In the genomic region with DNA sequence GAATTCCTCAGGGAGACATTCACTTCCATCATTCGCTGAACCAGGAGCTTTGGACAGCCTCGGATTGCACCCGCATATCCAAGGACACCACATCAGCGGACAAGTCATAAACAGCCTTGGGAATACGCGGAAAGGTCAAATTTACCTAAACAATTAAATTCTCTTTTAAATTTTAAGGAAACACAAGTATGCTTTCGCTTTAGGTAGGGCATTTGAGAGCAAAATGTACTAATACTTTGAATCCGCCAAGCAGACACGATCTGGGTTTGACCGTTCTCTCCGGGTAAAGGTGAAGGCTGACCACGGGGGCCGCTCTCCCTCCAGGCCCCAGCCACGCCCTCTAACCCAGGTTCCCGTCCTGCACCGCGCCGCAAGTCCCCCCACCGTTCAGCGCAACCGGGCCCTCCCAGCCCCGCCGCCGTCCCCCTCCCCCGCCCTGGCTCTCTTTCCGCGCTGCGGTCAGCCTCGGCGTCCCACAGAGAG, we compare ENCODE assay signal across 8 cellular contexts. TPM values are rescaled to one million over a fixed set of nuclear protein-coding genes. Genes with fewer than 3 reads are reported as not detected.
DNase-seq lines count a peak whose midpoint lies in the region; ATAC-seq and TF ChIP-seq lines count a peak whose summit lies in the region.

No MANE protein-coding gene starts in this region.

- peaks cover 15% of the 10 kb centered on the region for H3F3A ChIP-seq in DOHH2 (ENCODE audit: control insufficient read depth, insufficient read depth)

- H3K9me3 ChIP-seq in DOHH2 (ENCODE audit: control insufficient read depth, insufficient read depth, low read length) (no peaks in the 10 kb centered on the region), Peyer's patch (no peaks in the 10 kb centered on the region), neutrophil (no peaks in the 10 kb centered on the region), thymus (ENCODE audit: control insufficient read depth) (no peaks in the 10 kb centered on the region)

- H3K27ac ChIP-seq in DOHH2 (ENCODE audit: low read depth, low read length) (peak overlapping the region; percentile 84), Peyer's patch (peak overlapping the region; percentile 88 to 93 (median 92)), neutrophil (peak overlapping the region; percentile 83), thymus (ENCODE audit: low read depth) (peak overlapping the region; percentile 95)

- ATAC-seq in GM21717 (IDR thresholded peaks at IDR 0.05; ENCODE audit: unreplicated experiment) = peak; percentile 71

- no peaks in the 10 kb centered on the region for H3K9me2 ChIP-seq in DOHH2 (replicated peaks; ENCODE audit: control insufficient read depth, low read length)

- H3K4me1 ChIP-seq in DOHH2 (ENCODE audit: control insufficient read depth, low read length) (peaks cover 33% of the 10 kb centered on the region), Peyer's patch (peaks cover 0 to 10% (median 1%) of the 10 kb centered on the region in 4 donors), neutrophil (ENCODE audit: control insufficient read depth in 1 of 2, insufficient read depth in 1 of 2, low read depth in 1 of 2, low read length in 1 of 2) (peaks cover 19% of the 10 kb centered on the region in 2 experiments), thymus (ENCODE audit: control insufficient read depth, insufficient read depth, low read length) (peaks cover 6% of the 10 kb centered on the region)

- H3K36me3 ChIP-seq in DOHH2 (ENCODE audit: control insufficient read depth, low read length) (peaks cover 44% of the 10 kb centered on the region), Peyer's patch (no peaks in the 10 kb centered on the region), neutrophil (no peaks in the 10 kb centered on the region), thymus (ENCODE audit: control insufficient read depth, insufficient read depth) (no peaks in the 10 kb centered on the region)

- TF ChIP-seq POLR2A in Peyer's patch (IDR thresholded peaks at IDR 0.05) = no peak

- DNase-seq in HuH-7.5 (ENCODE audit: low spot score) = peak; percentile 58
- DNase-seq in Peyer's patch = peak in 2 of 3 donors; percentile 81 to 91
- peak; percentile 68 for DNase-seq in activated naive CD4-positive, alpha-beta T cell treated with anti-CD3 and anti-CD28 coated beads, Interleukin-2, amount 50 U/mL, for 16 hours
- peak; percentile 84 for DNase-seq in globus pallidus (ENCODE audit: low spot score)

- H3K4me3 ChIP-seq in DOHH2 (ENCODE audit: low read length) = peak overlapping the region; percentile 74
- H3K4me3 ChIP-seq in Peyer's patch = peak overlapping the region; percentile 64 to 84 (median 79)
- peak overlapping the region; percentile 71 to 88 for H3K4me3 ChIP-seq in neutrophil (ENCODE audit: low read depth in 1 of 2, low read length in 1 of 2)
- peak overlapping the region; percentile 79 for H3K4me3 ChIP-seq in thymus (ENCODE audit: low read length)

- TF ChIP-seq CTCF in DOHH2 (IDR thresholded peaks at IDR 0.05; ENCODE audit: low read depth, low read length, poor library complexity, severe bottlenecking) (no peak), Peyer's patch (IDR thresholded peaks at IDR 0.05) (no peak), neutrophil (IDR thresholded peaks at IDR 0.05) (no peak)

- peaks cover 6% of the 10 kb centered on the region; the same call in 1 of the 2 replicates for H4K20me1 ChIP-seq in DOHH2 (ENCODE audit: control insufficient read depth, insufficient read depth, low read depth, low read length)

- WGBS in thymus = 5% methylated on average over 30 of the region's 30 CpGs

- peak overlapping the region; percentile 97 for H3K4me2 ChIP-seq in DOHH2 (ENCODE audit: low read length)

- H3K79me2 ChIP-seq in DOHH2 (ENCODE audit: control insufficient read depth, low read length) = peaks cover 51% of the 10 kb centered on the region

- H3K27me3 ChIP-seq in DOHH2 (ENCODE audit: control insufficient read depth, low read length) (no peaks in the 10 kb centered on the region), Peyer's patch (no peaks in the 10 kb centered on the region), neutrophil (no peaks in the 10 kb centered on the region), thymus (ENCODE audit: control insufficient read depth, insufficient read depth) (no peaks in the 10 kb centered on the region)

RNA-seq across cellular contexts. Expression of a gene that starts 0.5 kb away (rescaled TPM):
- 100 to 1,000 TPM in 2 of 4 donors, 10 to 100 TPM in 2; 59.4 to 191 (median 98.8) TPM for total RNA-seq in Peyer's patch
- polyA plus RNA-seq in thymus = 29.7 TPM

Comparison
In these comparisons a context has a peak if more than half of its experiments do, and no peak if none do; other contexts are left out.
1. Peak in every context shown above with its lines: DNase-seq, ATAC-seq, H3K4me3 ChIP-seq and H3K27ac ChIP-seq.